Comparison of ENCODE assay signal across 9 cellular contexts in the genomic region with DNA sequence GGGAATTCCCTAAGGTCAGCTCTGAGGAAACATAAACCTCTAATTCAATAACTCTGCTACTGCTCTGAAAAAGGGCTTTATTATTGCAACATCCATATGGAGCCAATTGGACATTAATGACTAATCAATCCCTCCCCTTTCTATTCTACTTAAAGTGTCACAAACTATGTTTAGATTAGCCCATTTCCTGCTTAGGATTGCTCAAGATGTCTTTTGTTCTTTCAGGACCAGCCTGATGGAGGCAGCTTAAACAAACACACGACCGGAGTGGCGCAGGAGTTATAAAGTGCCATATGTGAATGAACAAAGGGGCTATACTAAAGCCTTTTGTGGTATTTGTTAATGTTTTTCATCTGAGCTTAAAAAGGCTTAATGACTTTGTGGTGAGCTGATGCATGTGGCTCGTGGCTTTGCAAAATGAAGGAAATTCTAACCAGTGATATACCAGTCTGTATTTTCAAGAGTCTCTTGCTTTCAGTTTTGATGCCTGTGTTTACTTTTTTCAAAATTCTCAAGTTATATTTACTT.
DNase-seq lines count a peak whose midpoint lies in the region; ATAC-seq and TF ChIP-seq lines count a peak whose summit lies in the region.
"Had no signal": no experiment of that assay in that cellular context is flagged by ENCODE, and none has a peak within 500 bp of the region (broad histone marks: within the 10 kb centered on the region; RNA-seq: fewer than 3 reads in every experiment).

No MANE protein-coding gene starts in this region.

- no peak overlapping the region for H3K9ac ChIP-seq in endodermal cell (ENCODE audit: extremely low read depth, low read length, poor library complexity, severe bottlenecking)

- H3K4me1 Mint-ChIP-seq in endothelial cell (ENCODE audit: unreplicated experiment), result peaks cover 11% of the 10 kb centered on the region
- peaks cover 4% of the 10 kb centered on the region for H3K4me1 Mint-ChIP-seq in endodermal cell
- H3K4me1 Mint-ChIP-seq in naive thymus-derived CD4-positive, alpha-beta T cell, result peaks cover 0 to 4% (median 0%) of the 10 kb centered on the region in 7 donors
- no peaks in the 10 kb centered on the region for H3K4me1 Mint-ChIP-seq in stimulated activated naive CD8-positive, alpha-beta T cell treated with anti-CD3 and anti-CD28 coated beads, Interleukin-15, amount 100 ng/mL, for 72 hours

- H3K36me3 ChIP-seq in cardiac muscle cell (no peaks in the 10 kb centered on the region), endodermal cell (ENCODE audit: control insufficient read depth, insufficient read depth, low read length) (no peaks in the 10 kb centered on the region)
- H3K36me3 ChIP-seq in naive thymus-derived CD4-positive, alpha-beta T cell (ENCODE audit: control insufficient read depth in 2 of 3, insufficient read depth in 3 of 3, low read length in 3 of 3), result no peaks in the 10 kb centered on the region

- DNase-seq in cardiac muscle cell (ENCODE audit: low read depth in 1 of 2, low spot score in 1 of 2) (peak in 1 of 2 donors; percentile 94), cardiac septum (ENCODE audit: low spot score) (no peak), NCI-H69 (lab: John Stamatoyannopoulos, UW) (peak; percentile 99), endothelial cell (ENCODE audit: low spot score) (no peak), renal cortical epithelial cell (ENCODE audit: low read depth) (peak; percentile 96), endodermal cell (no peak)
- DNase-seq in naive thymus-derived CD4-positive, alpha-beta T cell, result no peak
- DNase-seq in stimulated activated naive CD8-positive, alpha-beta T cell treated with anti-CD3 and anti-CD28 coated beads, Interleukin-15, amount 100 ng/mL, for 72 hours, result no peak

- intact Hi-C loops in cardiac septum (cut with DNase I), result no loop called here
- intact Hi-C loops in naive thymus-derived CD4-positive, alpha-beta T cell (cut with micrococcal nuclease), result no loop called here

- H3K4me1 ChIP-seq in cardiac muscle cell (ENCODE audit: low read depth) (peaks cover 6% of the 10 kb centered on the region), endodermal cell (ENCODE audit: control insufficient read depth, insufficient read depth, low read length) (no peaks in the 10 kb centered on the region)
- H3K4me1 ChIP-seq in naive thymus-derived CD4-positive, alpha-beta T cell (ENCODE audit: control insufficient read depth in 2 of 2, insufficient read depth in 2 of 2, low read length in 2 of 2), result no peaks in the 10 kb centered on the region

- 78 to 88% methylated on average over 4 of the region's 4 CpGs for WGBS in endodermal cell (ENCODE audit: insufficient coverage in 1 of 2, insufficient read length in 1 of 2), 2 experiments

- H3K4me3 Mint-ChIP-seq in endothelial cell (ENCODE audit: unreplicated experiment), result no peak overlapping the region
- no peak overlapping the region for H3K4me3 Mint-ChIP-seq in endodermal cell
- H3K4me3 Mint-ChIP-seq in naive thymus-derived CD4-positive, alpha-beta T cell, result peak overlapping the region in 1 of 10 donors; percentile 8
- H3K4me3 Mint-ChIP-seq in stimulated activated naive CD8-positive, alpha-beta T cell treated with anti-CD3 and anti-CD28 coated beads, Interleukin-15, amount 100 ng/mL, for 72 hours, result no peak overlapping the region

- H3K27ac Mint-ChIP-seq in endothelial cell (ENCODE audit: unreplicated experiment) (peak overlapping the region; percentile 39), endodermal cell (no peak overlapping the region)
- H3K27ac Mint-ChIP-seq in naive thymus-derived CD4-positive, alpha-beta T cell, result no peak overlapping the region
- H3K27ac Mint-ChIP-seq in stimulated activated naive CD8-positive, alpha-beta T cell treated with anti-CD3 and anti-CD28 coated beads, Interleukin-15, amount 100 ng/mL, for 72 hours, result no peak overlapping the region

- H3K4me3 ChIP-seq in cardiac muscle cell (no peak overlapping the region), endodermal cell (ENCODE audit: low read length) (no peak overlapping the region)
- no peak overlapping the region for H3K4me3 ChIP-seq in naive thymus-derived CD4-positive, alpha-beta T cell (ENCODE audit: low read length)

- H3K27ac ChIP-seq in cardiac muscle cell (no peak overlapping the region), endodermal cell (ENCODE audit: low read depth, low read length) (no peak overlapping the region)
- H3K27ac ChIP-seq in naive thymus-derived CD4-positive, alpha-beta T cell (ENCODE audit: low read depth, low read length), result no peak overlapping the region
- H3K27ac ChIP-seq: C4-2B had no signal

- H3K9me3 Mint-ChIP-seq in endothelial cell (ENCODE audit: unreplicated experiment) (no peaks in the 10 kb centered on the region), endodermal cell (no peaks in the 10 kb centered on the region)
- peaks cover 0 to 4% (median 0%) of the 10 kb centered on the region in 11 donors for H3K9me3 Mint-ChIP-seq in naive thymus-derived CD4-positive, alpha-beta T cell
- H3K9me3 Mint-ChIP-seq in stimulated activated naive CD8-positive, alpha-beta T cell treated with anti-CD3 and anti-CD28 coated beads, Interleukin-15, amount 100 ng/mL, for 72 hours, result no peaks in the 10 kb centered on the region

- no peaks in the 10 kb centered on the region for H3K9me3 ChIP-seq in cardiac muscle cell (ENCODE audit: low read depth)
- H3K9me3 ChIP-seq in endodermal cell (ENCODE audit: control insufficient read depth, low read length), result no peaks in the 10 kb centered on the region
- no peaks in the 10 kb centered on the region for H3K9me3 ChIP-seq in naive thymus-derived CD4-positive, alpha-beta T cell (ENCODE audit: control insufficient read depth in 2 of 3, low read length in 3 of 3)

- no peak for ATAC-seq in naive thymus-derived CD4-positive, alpha-beta T cell
- no peak for ATAC-seq in stimulated activated naive CD8-positive, alpha-beta T cell treated with anti-CD3 and anti-CD28 coated beads, Interleukin-15, amount 100 ng/mL, for 72 hours

- H3K27me3 Mint-ChIP-seq in endothelial cell (ENCODE audit: unreplicated experiment) (no peaks in the 10 kb centered on the region), endodermal cell (ENCODE audit: insufficient read depth) (peaks cover 28% of the 10 kb centered on the region)
- H3K27me3 Mint-ChIP-seq in naive thymus-derived CD4-positive, alpha-beta T cell, result no peaks in the 10 kb centered on the region
- H3K27me3 Mint-ChIP-seq in stimulated activated naive CD8-positive, alpha-beta T cell treated with anti-CD3 and anti-CD28 coated beads, Interleukin-15, amount 100 ng/mL, for 72 hours, result no peaks in the 10 kb centered on the region

- H3K27me3 ChIP-seq in cardiac muscle cell, result no peaks in the 10 kb centered on the region
- no peaks in the 10 kb centered on the region for H3K27me3 ChIP-seq in endodermal cell (ENCODE audit: control insufficient read depth, insufficient read depth, low read length, poor library complexity, severe bottlenecking)
- H3K27me3 ChIP-seq in naive thymus-derived CD4-positive, alpha-beta T cell (ENCODE audit: control insufficient read depth in 2 of 2, insufficient read depth in 2 of 2, low read length in 2 of 2), result no peaks in the 10 kb centered on the region

- CTCF ChIA-PET in naive thymus-derived CD4-positive, alpha-beta T cell (lab: Charles Lee), result no interaction called here

- H3K36me3 Mint-ChIP-seq in endothelial cell (ENCODE audit: low read depth, unreplicated experiment), result peaks cover 3% of the 10 kb centered on the region
- no peaks in the 10 kb centered on the region for H3K36me3 Mint-ChIP-seq in endodermal cell (ENCODE audit: low read depth)
- H3K36me3 Mint-ChIP-seq in naive thymus-derived CD4-positive, alpha-beta T cell, result no peaks in the 10 kb centered on the region

- POLR2A ChIA-PET in naive thymus-derived CD4-positive, alpha-beta T cell (lab: Charles Lee), result no interaction called here

- TF ChIP-seq CTCF in cardiac muscle cell (IDR thresholded peaks at IDR 0.05; ENCODE audit: low read depth, low read length) (peak; percentile 10), endothelial cell (IDR thresholded peaks at IDR 0.05; ENCODE audit: unreplicated experiment) (no peak), endodermal cell (conservative IDR thresholded peaks at IDR 0.05) (no peak)

Comparison
In these comparisons a context has a peak if more than half of its experiments do, and no peak if none do; other contexts are left out.
1. DNase-seq: peak in NCI-H69 (single experiment) and renal cortical epithelial cell (single experiment); none in cardiac septum (single experiment), endothelial cell (single experiment), endodermal cell (single experiment), naive thymus-derived CD4-positive, alpha-beta T cell (0 of 9) and stimulated activated naive CD8-positive, alpha-beta T cell treated with anti-CD3 and anti-CD28 coated beads, Interleukin-15, amount 100 ng/mL, for 72 hours (0 of 2).